Comparison of ENCODE assay signal across 1 cellular context in the genomic region with DNA sequence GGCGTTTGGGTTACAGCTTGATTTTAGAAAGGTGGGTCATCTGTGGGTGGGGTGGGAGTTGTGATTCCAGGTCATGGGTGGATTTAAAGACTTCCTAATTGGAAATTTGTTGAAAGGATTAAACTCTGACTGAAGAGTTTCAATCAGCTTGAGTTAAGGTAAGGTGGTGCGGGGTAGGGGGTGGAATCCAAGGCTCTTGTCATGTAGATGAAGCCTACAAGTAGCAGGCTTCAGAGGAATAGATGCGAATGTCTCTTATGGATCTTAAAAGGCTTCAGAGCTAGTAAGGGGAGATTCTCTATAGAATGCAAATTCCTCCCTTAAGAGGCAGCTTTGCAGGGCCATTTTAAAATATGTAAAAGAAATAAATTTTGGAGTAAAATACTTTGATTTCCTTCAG.
A peak's percentile ranks its signal among the peaks of the same experiment; 100 is the strongest.
TF ChIP-seq lines count a peak whose summit lies in the region.

No MANE protein-coding gene starts in this region.

TF ChIP-seq in GM23338, 12 proteins besides CTCF, POLR2A, EP300 and RAD21 (continued from another document):
- TF ChIP-seq, protein P1, sequence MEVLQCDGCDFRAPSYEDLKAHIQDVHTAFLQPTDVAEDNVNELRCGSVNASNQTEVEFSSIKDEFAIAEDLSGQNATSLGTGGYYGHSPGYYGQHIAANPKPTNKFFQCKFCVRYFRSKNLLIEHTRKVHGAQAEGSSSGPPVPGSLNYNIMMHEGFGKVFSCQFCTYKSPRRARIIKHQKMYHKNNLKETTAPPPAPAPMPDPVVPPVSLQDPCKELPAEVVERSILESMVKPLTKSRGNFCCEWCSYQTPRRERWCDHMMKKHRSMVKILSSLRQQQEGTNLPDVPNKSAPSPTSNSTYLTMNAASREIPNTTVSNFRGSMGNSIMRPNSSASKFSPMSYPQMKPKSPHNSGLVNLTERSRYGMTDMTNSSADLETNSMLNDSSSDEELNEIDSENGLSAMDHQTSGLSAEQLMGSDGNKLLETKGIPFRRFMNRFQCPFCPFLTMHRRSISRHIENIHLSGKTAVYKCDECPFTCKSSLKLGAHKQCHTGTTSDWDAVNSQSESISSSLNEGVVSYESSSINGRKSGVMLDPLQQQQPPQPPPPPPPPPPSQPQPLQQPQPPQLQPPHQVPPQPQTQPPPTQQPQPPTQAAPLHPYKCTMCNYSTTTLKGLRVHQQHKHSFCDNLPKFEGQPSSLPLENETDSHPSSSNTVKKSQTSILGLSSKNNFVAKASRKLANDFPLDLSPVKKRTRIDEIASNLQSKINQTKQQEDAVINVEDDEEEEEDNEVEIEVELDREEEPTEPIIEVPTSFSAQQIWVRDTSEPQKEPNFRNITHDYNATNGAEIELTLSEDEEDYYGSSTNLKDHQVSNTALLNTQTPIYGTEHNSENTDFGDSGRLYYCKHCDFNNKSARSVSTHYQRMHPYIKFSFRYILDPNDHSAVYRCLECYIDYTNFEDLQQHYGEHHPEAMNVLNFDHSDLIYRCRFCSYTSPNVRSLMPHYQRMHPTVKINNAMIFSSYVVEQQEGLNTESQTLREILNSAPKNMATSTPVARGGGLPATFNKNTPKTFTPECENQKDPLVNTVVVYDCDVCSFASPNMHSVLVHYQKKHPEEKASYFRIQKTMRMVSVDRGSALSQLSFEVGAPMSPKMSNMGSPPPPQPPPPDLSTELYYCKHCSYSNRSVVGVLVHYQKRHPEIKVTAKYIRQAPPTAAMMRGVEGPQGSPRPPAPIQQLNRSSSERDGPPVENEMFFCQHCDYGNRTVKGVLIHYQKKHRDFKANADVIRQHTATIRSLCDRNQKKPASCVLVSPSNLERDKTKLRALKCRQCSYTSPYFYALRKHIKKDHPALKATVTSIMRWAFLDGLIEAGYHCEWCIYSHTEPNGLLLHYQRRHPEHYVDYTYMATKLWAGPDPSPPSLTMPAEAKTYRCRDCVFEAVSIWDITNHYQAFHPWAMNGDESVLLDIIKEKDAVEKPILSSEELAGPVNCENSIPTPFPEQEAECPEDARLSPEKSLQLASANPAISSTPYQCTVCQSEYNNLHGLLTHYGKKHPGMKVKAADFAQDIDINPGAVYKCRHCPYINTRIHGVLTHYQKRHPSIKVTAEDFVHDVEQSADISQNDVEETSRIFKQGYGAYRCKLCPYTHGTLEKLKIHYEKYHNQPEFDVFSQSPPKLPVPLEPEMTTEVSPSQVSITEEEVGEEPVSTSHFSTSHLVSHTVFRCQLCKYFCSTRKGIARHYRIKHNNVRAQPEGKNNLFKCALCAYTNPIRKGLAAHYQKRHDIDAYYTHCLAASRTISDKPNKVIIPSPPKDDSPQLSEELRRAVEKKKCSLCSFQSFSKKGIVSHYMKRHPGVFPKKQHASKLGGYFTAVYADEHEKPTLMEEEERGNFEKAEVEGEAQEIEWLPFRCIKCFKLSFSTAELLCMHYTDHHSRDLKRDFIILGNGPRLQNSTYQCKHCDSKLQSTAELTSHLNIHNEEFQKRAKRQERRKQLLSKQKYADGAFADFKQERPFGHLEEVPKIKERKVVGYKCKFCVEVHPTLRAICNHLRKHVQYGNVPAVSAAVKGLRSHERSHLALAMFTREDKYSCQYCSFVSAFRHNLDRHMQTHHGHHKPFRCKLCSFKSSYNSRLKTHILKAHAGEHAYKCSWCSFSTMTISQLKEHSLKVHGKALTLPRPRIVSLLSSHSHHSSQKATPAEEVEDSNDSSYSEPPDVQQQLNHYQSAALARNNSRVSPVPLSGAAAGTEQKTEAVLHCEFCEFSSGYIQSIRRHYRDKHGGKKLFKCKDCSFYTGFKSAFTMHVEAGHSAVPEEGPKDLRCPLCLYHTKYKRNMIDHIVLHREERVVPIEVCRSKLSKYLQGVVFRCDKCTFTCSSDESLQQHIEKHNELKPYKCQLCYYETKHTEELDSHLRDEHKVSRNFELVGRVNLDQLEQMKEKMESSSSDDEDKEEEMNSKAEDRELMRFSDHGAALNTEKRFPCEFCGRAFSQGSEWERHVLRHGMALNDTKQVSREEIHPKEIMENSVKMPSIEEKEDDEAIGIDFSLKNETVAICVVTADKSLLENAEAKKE (CRISPR knock-in tag; IDR thresholded peaks at IDR 0.05) = no peak
- 0 out of 2 replicates have a peak, but pooled peaks have one; percentile 36 for TF ChIP-seq ZNF114 (CRISPR knock-in tag; IDR thresholded peaks at IDR 0.05)
